Comparison of ENCODE assay signal across 1 cellular context in the genomic region with DNA sequence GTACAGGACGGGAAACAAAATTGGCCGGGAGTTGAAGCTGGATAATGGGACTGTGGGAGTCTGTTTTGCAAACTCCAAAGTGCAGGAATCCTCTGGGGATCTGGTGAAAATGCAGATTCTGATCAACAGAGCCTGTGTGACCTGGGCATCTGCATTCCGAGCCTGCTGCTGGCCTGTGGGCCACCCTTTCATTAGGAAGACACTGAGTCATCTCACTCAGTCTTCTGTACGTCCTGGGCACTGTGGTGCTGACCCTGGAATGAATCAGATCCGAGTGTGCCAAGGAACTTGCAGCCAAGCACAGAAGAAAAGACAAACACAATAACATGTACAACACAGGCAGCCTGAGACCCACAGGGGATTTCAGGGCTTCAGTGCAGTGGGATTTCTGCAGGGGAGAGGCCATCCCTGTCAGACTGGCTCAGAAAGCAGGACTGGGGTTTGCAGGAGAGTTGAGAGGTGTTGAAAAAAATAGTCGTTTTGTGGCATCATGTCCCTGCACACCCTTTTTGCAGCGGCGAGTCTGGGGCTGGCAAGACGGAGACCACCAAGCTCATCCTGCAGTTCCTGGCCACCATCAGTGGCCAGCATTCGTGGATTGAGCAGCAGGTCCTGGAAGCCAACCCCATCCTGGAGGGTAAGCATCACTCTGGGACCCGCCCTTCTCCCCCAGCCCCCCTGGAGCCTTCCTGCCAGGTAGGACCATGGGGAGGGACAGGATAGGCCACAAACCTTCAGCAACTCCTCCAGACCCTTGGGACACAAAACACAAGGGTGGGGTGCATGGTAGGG.
TF ChIP-seq lines count a peak whose summit lies in the region.

No MANE protein-coding gene starts in this region.

TF ChIP-seq in A549, 52 proteins besides CTCF, POLR2A, EP300 and RAD21 (continued from another document):
- no peak for TF ChIP-seq NFE2L2 (conservative IDR thresholded peaks at IDR 0.05; ENCODE audit: low read length)
- TF ChIP-seq, protein P1, sequence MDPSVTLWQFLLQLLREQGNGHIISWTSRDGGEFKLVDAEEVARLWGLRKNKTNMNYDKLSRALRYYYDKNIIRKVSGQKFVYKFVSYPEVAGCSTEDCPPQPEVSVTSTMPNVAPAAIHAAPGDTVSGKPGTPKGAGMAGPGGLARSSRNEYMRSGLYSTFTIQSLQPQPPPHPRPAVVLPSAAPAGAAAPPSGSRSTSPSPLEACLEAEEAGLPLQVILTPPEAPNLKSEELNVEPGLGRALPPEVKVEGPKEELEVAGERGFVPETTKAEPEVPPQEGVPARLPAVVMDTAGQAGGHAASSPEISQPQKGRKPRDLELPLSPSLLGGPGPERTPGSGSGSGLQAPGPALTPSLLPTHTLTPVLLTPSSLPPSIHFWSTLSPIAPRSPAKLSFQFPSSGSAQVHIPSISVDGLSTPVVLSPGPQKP (IDR thresholded peaks at IDR 0.05; ENCODE audit: low read depth, low read length): no peak
- TF ChIP-seq CBX8 (IDR thresholded peaks at IDR 0.05): no peak
- TF ChIP-seq RARB (CRISPR knock-in tag; IDR thresholded peaks at IDR 0.05): no peak
